ENCODE assay signal across 1 cellular context in genomic region chr6:30066577-30067459, GRCh38.
TF ChIP-seq lines count a peak whose summit lies in the region.

Gene PPP1R11, plus strand, starts transcription at chr6:30067198. Its CDS starts 213 bp downstream, at chr6:30067411.

TF ChIP-seq in K562, 482 proteins besides CTCF, POLR2A, EP300 and RAD21 (continued from another document and continues in another):
- TF ChIP-seq DEAF1 (CRISPR knock-in tag; IDR thresholded peaks at IDR 0.05) (no peak), TCFL5 (CRISPR knock-in tag; conservative IDR thresholded peaks at IDR 0.05) (peak; percentile 25; the same call in 1 of the 2 replicates), ETV5 (CRISPR knock-in tag; IDR thresholded peaks at IDR 0.05; ENCODE audit: low read depth) (peak; percentile 84), NR2F6 (CRISPR knock-in tag; IDR thresholded peaks at IDR 0.05) (0 out of 2 replicates have a peak, but pooled peaks have one; percentile 67), ZNF408 (CRISPR knock-in tag; IDR thresholded peaks at IDR 0.05; ENCODE audit: low read depth) (no peak), IRF9 (tag; IDR thresholded peaks at IDR 0.05) (no peak), ZNF217 (CRISPR knock-in tag; IDR thresholded peaks at IDR 0.05) (no peak), SRSF9 (IDR thresholded peaks at IDR 0.05; ENCODE audit: borderline replicate concordance, low read depth, low read length) (no peak), CREBBP (IDR thresholded peaks at IDR 0.05; ENCODE audit: low read depth, low read length) (no peak), FOXM1 (IDR thresholded peaks at IDR 0.05; ENCODE audit: low read depth) (no peak), FOXM1 (CRISPR knock-in tag; IDR thresholded peaks at IDR 0.05; ENCODE audit: low read depth) (no peak; the same call in 1 of the 2 replicates), PCBP2 (IDR thresholded peaks at IDR 0.05; ENCODE audit: low read depth, low read length, poor library complexity, severe bottlenecking) (no peak), HMG20B (CRISPR knock-in tag; IDR thresholded peaks at IDR 0.05) (no peak), ELF1 (tag; IDR thresholded peaks at IDR 0.05) (peak; percentile 100), FOXO4 (CRISPR knock-in tag; IDR thresholded peaks at IDR 0.05) (no peak), ELF4 (CRISPR knock-in tag; IDR thresholded peaks at IDR 0.05) (peak; percentile 88), ZNF23 (CRISPR knock-in tag; IDR thresholded peaks at IDR 0.05) (no peak), TFAM (CRISPR knock-in tag; conservative IDR thresholded peaks at IDR 0.05) (no peak), HMGXB4 (CRISPR knock-in tag; IDR thresholded peaks at IDR 0.05) (no peak), ASH1L (IDR thresholded peaks at IDR 0.05; ENCODE audit: borderline replicate concordance, low read depth, partially characterized antibody) (peak; percentile 67), CUX1 (CRISPR knock-in tag; IDR thresholded peaks at IDR 0.05) (no peak), ZNF395 (CRISPR knock-in tag; IDR thresholded peaks at IDR 0.05) (peak; percentile 89), MYNN (IDR thresholded peaks at IDR 0.05) (peak; percentile 99), MYNN (CRISPR knock-in tag; IDR thresholded peaks at IDR 0.05) (0 out of 2 replicates have a peak, but pooled peaks have one; percentile 84), ZBTB17 (CRISPR knock-in tag; IDR thresholded peaks at IDR 0.05) (peak; percentile 54), POU5F1 (IDR thresholded peaks at IDR 0.05; ENCODE audit: borderline replicate concordance, low read depth, low read length, partially characterized antibody) (peak; percentile 81), E2F4 (CRISPR knock-in tag; IDR thresholded peaks at IDR 0.05; ENCODE audit: low read depth) (0 out of 2 replicates have a peak, but pooled peaks have one; percentile 51), BRD4 (IDR thresholded peaks at IDR 0.05) (0 out of 2 replicates have a peak, but pooled peaks have one; percentile 56), KDM5B (IDR thresholded peaks at IDR 0.05; ENCODE audit: insufficient replicate concordance, low read depth, low read length) (peak; percentile 83), NONO (IDR thresholded peaks at IDR 0.05; ENCODE audit: low read depth in 2 of 2, low read length in 1 of 2) (no peak; a peak in 1 of 4 replicates), FOS (IDR thresholded peaks at IDR 0.05; ENCODE audit: extremely low read depth, insufficient read length) (no peak), ILK (tag; IDR thresholded peaks at IDR 0.05; ENCODE audit: borderline replicate concordance, low read depth) (no peak), CXXC5 (CRISPR knock-in tag; IDR thresholded peaks at IDR 0.05) (peak; percentile 94), ZNF407 (IDR thresholded peaks at IDR 0.05; ENCODE audit: low read depth) (no peak), NR3C1 (CRISPR knock-in tag; IDR thresholded peaks at IDR 0.05) (no peak)
